ENCODE assay signal across 8 cellular contexts in genomic region chr10:83252169-83252568, GRCh38.
"Had no signal": no experiment of that assay in that cellular context is flagged by ENCODE, and none has a peak within 500 bp of the region (broad histone marks: within the 10 kb centered on the region; RNA-seq: fewer than 3 reads in every experiment).

No MANE protein-coding gene starts in this region.

- FAIRE-seq: G401.6, GM12878, GM12891, GM12892, GM18507, GM19239 had no signal

- DNase-seq: GDM1, GF-D8 had no signal

- H3K4me3 ChIP-seq: GM12878 had no signal

- ATAC-seq: GM12878 had no signal
